Comparison of ENCODE assay signal across 22 cellular contexts in genomic region chrX:78624884-78625283, GRCh38. TPM values are rescaled to one million over a fixed set of nuclear protein-coding genes. Genes with fewer than 3 reads are reported as not detected.
"Had no signal": no experiment of that assay in that cellular context is flagged by ENCODE, and none has a peak within 500 bp of the region (broad histone marks: within the 10 kb centered on the region; RNA-seq: fewer than 3 reads in every experiment).

No MANE protein-coding gene starts in this region.

- H3K4me1 ChIP-seq: left lung, prostate gland, stomach had no signal

- H3K9me3 Mint-ChIP-seq: effector memory CD8-positive, alpha-beta T cell; memory B cell; neural crest cell; stimulated activated effector memory CD8-positive, alpha-beta T cell treated with anti-CD3 and anti-CD28 coated beads, Interleukin-12 subunit alpha, Interleukin-12 subunit beta, amount 100 ng/mL, for 72 hours; T-helper 2 cell treated with Interferon-gamma antibody and Interleukin-4, amounts not matched to agents 5 μg/mL and 100 μg/mL, for 36 hours; WTC11 had no signal

- H3K4me1 Mint-ChIP-seq: neural crest cell, WTC11 had no signal

- H3K27ac Mint-ChIP-seq: activated CD4-positive, alpha-beta T cell treated with anti-CD3 and anti-CD28 coated beads for 36 hours; activated naive CD8-positive, alpha-beta T cell; effector memory CD8-positive, alpha-beta T cell; memory B cell; stimulated activated effector memory CD8-positive, alpha-beta T cell treated with anti-CD3 and anti-CD28 coated beads, Interleukin-12 subunit alpha, Interleukin-12 subunit beta, amount 100 ng/mL, for 72 hours; WTC11 had no signal

- H3K36me3 ChIP-seq: cardiac muscle cell, left lung, prostate gland, stomach had no signal

- H3K4me3 Mint-ChIP-seq: activated CD4-positive, alpha-beta T cell treated with anti-CD3 and anti-CD28 coated beads for 36 hours; activated naive CD8-positive, alpha-beta T cell; effector memory CD8-positive, alpha-beta T cell; memory B cell; neural crest cell; stimulated activated effector memory CD8-positive, alpha-beta T cell treated with anti-CD3 and anti-CD28 coated beads, Interleukin-12 subunit alpha, Interleukin-12 subunit beta, amount 100 ng/mL, for 72 hours; WTC11 had no signal

- ATAC-seq: activated CD4-positive, alpha-beta T cell treated with anti-CD3 and anti-CD28 coated beads for 36 hours; effector memory CD8-positive, alpha-beta T cell; left lung; stimulated activated effector memory CD8-positive, alpha-beta T cell treated with anti-CD3 and anti-CD28 coated beads, Interleukin-12 subunit alpha, Interleukin-12 subunit beta, amount 100 ng/mL, for 72 hours; WTC11 had no signal

- H3K27me3 Mint-ChIP-seq: activated CD4-positive, alpha-beta T cell treated with anti-CD3 and anti-CD28 coated beads for 36 hours; activated naive CD8-positive, alpha-beta T cell; effector memory CD8-positive, alpha-beta T cell; memory B cell had no signal

- H3K4me3 ChIP-seq: cardiac muscle cell, left lung, prostate gland, smooth muscle cell, stomach had no signal

- DNase-seq: activated CD4-positive, alpha-beta T cell treated with anti-CD3 and anti-CD28 coated beads for 36 hours; activated CD4-positive, alpha-beta T cell treated with anti-CD3 and anti-CD28 coated beads, Interleukin-2, amount 50 U/mL, for 48 hours; dermis blood vessel endothelial cell; effector memory CD8-positive, alpha-beta T cell; head of caudate nucleus; left lung; stimulated activated CD4-positive, alpha-beta T cell treated with anti-CD3 and anti-CD28 coated beads, Interleukin-4, amount 100 ng/mL, for 24 hours; stomach; trophoblast cell had no signal

- H3K36me3 Mint-ChIP-seq: activated naive CD8-positive, alpha-beta T cell; memory B cell; stimulated activated effector memory CD8-positive, alpha-beta T cell treated with anti-CD3 and anti-CD28 coated beads, Interleukin-12 subunit alpha, Interleukin-12 subunit beta, amount 100 ng/mL, for 72 hours; WTC11 had no signal

- H3K27ac ChIP-seq: cardiac muscle cell, left lung, prostate gland had no signal

- H3K4me2 ChIP-seq: smooth muscle cell had no signal

- H3K27me3 ChIP-seq: cardiac muscle cell, left lung, stomach had no signal

- H3K9me3 ChIP-seq: left lung, prostate gland, stomach had no signal

RNA-seq across cellular contexts. Expression of gene RTL3, which starts 34.2 kb away (rescaled TPM):
- total RNA-seq: activated CD4-positive, alpha-beta T cell treated with anti-CD3 and anti-CD28 coated beads for 36 hours; cardiac muscle cell; dermis blood vessel endothelial cell; frontal cortex; left lung; mononuclear cell; neural crest cell; smooth muscle cell; temporal lobe; WTC11 had no signal
- polyA plus RNA-seq: cardiac muscle cell, keratinocyte, smooth muscle cell had no signal
